Comparison of ENCODE assay signal across 36 cellular contexts in genomic region chr13:27774169-27774568, GRCh38. TPM values are rescaled to one million over a fixed set of nuclear protein-coding genes. Genes with fewer than 3 reads are reported as not detected.
A peak's percentile ranks its signal among the peaks of the same experiment; 100 is the strongest.
DNase-seq lines count a peak whose midpoint lies in the region; ATAC-seq, FAIRE-seq and TF ChIP-seq lines count a peak whose summit lies in the region.
"Had no signal": no experiment of that assay in that cellular context is flagged by ENCODE, and none has a peak within 500 bp of the region (broad histone marks: within the 10 kb centered on the region; RNA-seq: fewer than 3 reads in every experiment).

No MANE protein-coding gene starts in this region.

- H3K4me3 Mint-ChIP-seq in activated B cell treated with CpG ODN at 0.5 μM for 24 hours, result no peak overlapping the region
- H3K4me3 Mint-ChIP-seq: activated T-cell treated with anti-CD3 and anti-CD28 coated beads, Interleukin-2, amount 50 U/mL, for 24 hours; brain; stimulated activated effector memory CD8-positive, alpha-beta T cell treated with anti-CD3 and anti-CD28 coated beads, Interleukin-12 subunit alpha, Interleukin-12 subunit beta, amount 100 ng/mL, for 72 hours had no signal

- POLR2A ChIA-PET in activated B cell treated with CpG ODN at 0.5 μM for 24 hours (lab: Charles Lee) (interaction anchor here (1.0 kb wide), 1 partner anchor 427 kb away, joined by 3 read pairs; no protein-coding TSS in a partner anchor), SK-N-SH (lab: Yijun Ruan, JAX) (no interaction called here)

- no peak for TF ChIP-seq CTCF in activated B cell treated with CpG ODN at 0.5 μM for 24 hours (IDR thresholded peaks at IDR 0.05)
- no peak for TF ChIP-seq CTCF in colonic mucosa (IDR thresholded peaks at IDR 0.05)
- TF ChIP-seq CTCF in SK-N-SH (IDR thresholded peaks at IDR 0.05), result no peak

- ATAC-seq in GM19463 (IDR thresholded peaks at IDR 0.05; ENCODE audit: unreplicated experiment), result peak; percentile 41
- ATAC-seq in HG03175 (IDR thresholded peaks at IDR 0.05; ENCODE audit: unreplicated experiment), result peak; percentile 86
- ATAC-seq in activated B cell treated with CpG ODN at 0.5 μM for 24 hours (ENCODE audit: low read depth), result peak; percentile 58
- ATAC-seq in HG03108 (IDR thresholded peaks at IDR 0.05; ENCODE audit: unreplicated experiment), result no peak
- ATAC-seq: K562; left lung; right lobe of liver; Right ventricle myocardium inferior; stimulated activated effector memory CD8-positive, alpha-beta T cell treated with anti-CD3 and anti-CD28 coated beads, Interleukin-12 subunit alpha, Interleukin-12 subunit beta, amount 100 ng/mL, for 72 hours had no signal

- no peak for TF ChIP-seq EP300 in SK-N-SH (IDR thresholded peaks at IDR 0.05; ENCODE audit: borderline replicate concordance in 1 of 2, low read depth in 1 of 2, low read length in 1 of 2)

- no peak for DNase-seq in GM18507 (ENCODE audit: extremely low spot score, insufficient read length, low read depth)
- no peak for DNase-seq in activated B cell treated with CpG ODN at 0.5 μM for 24 hours
- no peak for DNase-seq in colonic mucosa
- no peak for DNase-seq in iPS-NIHi11 (ENCODE audit: low spot score)
- DNase-seq in SK-N-SH, result no peak
- DNase-seq: ACHN; activated CD4-positive, alpha-beta T cell treated with anti-CD3 and anti-CD28 coated beads for 48 hours; activated naive CD4-positive, alpha-beta T cell treated with Interleukin-2 at 50 U/mL for 16 hours; activated T-cell treated with anti-CD3 and anti-CD28 coated beads, Interleukin-2, amount 50 U/mL, for 24 hours; adrenal gland; DMS79; GF-D8; left lung; MG63; naive B cell; NCI-H1436; NCI-H446; PC-9; right lobe of liver; stimulated activated CD4-positive, alpha-beta T cell treated with anti-CD3 and anti-CD28 coated beads, Interleukin-4, amount 100 ng/mL, for 24 hours had no signal

- H3K4me1 Mint-ChIP-seq in activated B cell treated with CpG ODN at 0.5 μM for 24 hours, result peaks cover 7% of the 10 kb centered on the region
- H3K4me1 Mint-ChIP-seq: stimulated activated effector memory CD8-positive, alpha-beta T cell treated with anti-CD3 and anti-CD28 coated beads, Interleukin-12 subunit alpha, Interleukin-12 subunit beta, amount 100 ng/mL, for 72 hours had no signal

- no peaks in the 10 kb centered on the region for H3K9me2 ChIP-seq in SK-N-SH

- H3K4me3 ChIP-seq in colonic mucosa, result no peak overlapping the region
- H3K4me3 ChIP-seq in SK-N-SH (ENCODE audit: low read depth in 2 of 2, low read length in 1 of 2), result no peak overlapping the region
- H3K4me3 ChIP-seq: adrenal gland, K562, left lung, MG63, PC-9, right lobe of liver had no signal

- H3K27ac Mint-ChIP-seq in activated B cell treated with CpG ODN at 0.5 μM for 24 hours, result no peak overlapping the region
- H3K27ac Mint-ChIP-seq: activated T-cell treated with anti-CD3 and anti-CD28 coated beads, Interleukin-2, amount 50 U/mL, for 24 hours; brain; naive B cell; progenitor cell of endocrine pancreas; stimulated activated effector memory CD8-positive, alpha-beta T cell treated with anti-CD3 and anti-CD28 coated beads, Interleukin-12 subunit alpha, Interleukin-12 subunit beta, amount 100 ng/mL, for 72 hours had no signal

- H3K9ac ChIP-seq in colonic mucosa (ENCODE audit: low read depth in 2 of 2, low read length in 2 of 2), result no peak overlapping the region
- H3K9ac ChIP-seq in SK-N-SH, result no peak overlapping the region

- H3K27me3 Mint-ChIP-seq in activated B cell treated with CpG ODN at 0.5 μM for 24 hours, result peaks cover 51% of the 10 kb centered on the region

- H3K27ac ChIP-seq in colonic mucosa (no peak overlapping the region), SK-N-SH (ENCODE audit: low read depth in 2 of 2, low read length in 1 of 2) (no peak overlapping the region)
- H3K27ac ChIP-seq: adrenal gland, left lung, PC-9, right lobe of liver, VCaP had no signal

- no peaks in the 10 kb centered on the region for H3K9me3 ChIP-seq in colonic mucosa
- no peaks in the 10 kb centered on the region for H3K9me3 ChIP-seq in SK-N-SH
- H3K9me3 ChIP-seq: adrenal gland, left lung, MG63, right lobe of liver had no signal

- H3K36me3 ChIP-seq in colonic mucosa (no peaks in the 10 kb centered on the region), SK-N-SH (replicated peaks in 1 of 2; ENCODE audit: control insufficient read depth in 1 of 2, insufficient read depth in 2 of 2, low read length in 1 of 2) (no peaks in the 10 kb centered on the region)
- H3K36me3 ChIP-seq: adrenal gland, left lung, MG63, right lobe of liver had no signal

- FAIRE-seq in GM18507 (lab: Jason Lieb, UNC), result peak; percentile 58
- FAIRE-seq: endothelial cell of umbilical vein, K562 had no signal

- no peak for TF ChIP-seq RAD21 in SK-N-SH (IDR thresholded peaks at IDR 0.05; ENCODE audit: low read length)

- H3K9me3 Mint-ChIP-seq in activated B cell treated with CpG ODN at 0.5 μM for 24 hours, result no peaks in the 10 kb centered on the region
- H3K9me3 Mint-ChIP-seq: activated T-cell treated with anti-CD3 and anti-CD28 coated beads, Interleukin-2, amount 50 U/mL, for 24 hours; brain; naive B cell; stimulated activated effector memory CD8-positive, alpha-beta T cell treated with anti-CD3 and anti-CD28 coated beads, Interleukin-12 subunit alpha, Interleukin-12 subunit beta, amount 100 ng/mL, for 72 hours had no signal

- no peak overlapping the region for H3K4me2 ChIP-seq in SK-N-SH
- H3K4me2 ChIP-seq: PC-9 had no signal

- WGBS in SK-N-SH (ENCODE audit: low lambda C conversion rate), result 8% methylated on average over 8 of the region's 8 CpGs

- no peaks in the 10 kb centered on the region for H3K4me1 ChIP-seq in colonic mucosa
- H3K4me1 ChIP-seq in SK-N-SH (ENCODE audit: control insufficient read depth in 1 of 2, insufficient read depth in 2 of 2, low read depth in 1 of 2, low read length in 1 of 2), result no peaks in the 10 kb centered on the region
- H3K4me1 ChIP-seq: adrenal gland, left lung, right lobe of liver had no signal

- CTCF ChIA-PET in activated B cell treated with CpG ODN at 0.5 μM for 24 hours (lab: Charles Lee), result no interaction called here
- CTCF ChIA-PET in SK-N-SH (lab: Yijun Ruan, JAX), result interaction anchor here (1.0 to 1.9 kb wide), 3 partner anchors 9 to 243 kb away, joined by 3 to 7 read pairs (median 5); no protein-coding TSS in a partner anchor

- no peaks in the 10 kb centered on the region for H3K79me2 ChIP-seq in SK-N-SH (ENCODE audit: insufficient read depth)

- intact Hi-C loops in activated B cell treated with CpG ODN at 0.5 μM for 24 hours (cut with micrococcal nuclease), result no loop called here
- intact Hi-C loops in colonic mucosa (cut with DNase I), result no loop called here

- no peaks in the 10 kb centered on the region for H3K36me3 Mint-ChIP-seq in activated B cell treated with CpG ODN at 0.5 μM for 24 hours (ENCODE audit: low read depth)
- H3K36me3 Mint-ChIP-seq: brain; naive B cell; stimulated activated effector memory CD8-positive, alpha-beta T cell treated with anti-CD3 and anti-CD28 coated beads, Interleukin-12 subunit alpha, Interleukin-12 subunit beta, amount 100 ng/mL, for 72 hours had no signal

- H3K27me3 ChIP-seq in colonic mucosa (no peaks in the 10 kb centered on the region), SK-N-SH (ENCODE audit: insufficient read depth) (peaks cover 33% of the 10 kb centered on the region)
- H3K27me3 ChIP-seq: right lobe of liver had no signal

- no peaks in the 10 kb centered on the region for H4K20me1 ChIP-seq in SK-N-SH (ENCODE audit: insufficient read depth)

- H3F3A ChIP-seq in SK-N-SH (replicated peaks; ENCODE audit: insufficient read depth), result no peaks in the 10 kb centered on the region

- no peak overlapping the region for H2AFZ ChIP-seq in SK-N-SH (ENCODE audit: low read depth)
- H2AFZ ChIP-seq: PC-9 had no signal

TF ChIP-seq in SK-N-SH, 30 proteins besides CTCF, POLR2A, EP300 and RAD21:
- TF ChIP-seq USF2 (IDR thresholded peaks at IDR 0.05; ENCODE audit: borderline replicate concordance, low read depth, low read length) (no peak), TCF12 (IDR thresholded peaks at IDR 0.05) (no peak), FOSL2 (IDR thresholded peaks at IDR 0.05; ENCODE audit: borderline replicate concordance, low read depth) (no peak), USF1 (IDR thresholded peaks at IDR 0.05; ENCODE audit: borderline replicate concordance, low read depth) (no peak), EZH2phosphoT487 (IDR thresholded peaks at IDR 0.05; ENCODE audit: borderline replicate concordance, low read depth) (no peak), JUND (IDR thresholded peaks at IDR 0.05) (no peak), GABPA (IDR thresholded peaks at IDR 0.05; ENCODE audit: low read depth) (no peak), TAF1 (IDR thresholded peaks at IDR 0.05; ENCODE audit: borderline replicate concordance, low read depth, low read length) (no peak), RFX5 (IDR thresholded peaks at IDR 0.05; ENCODE audit: low read length) (no peak), YY1 (IDR thresholded peaks at IDR 0.05; ENCODE audit: low read depth) (no peak), SMC3 (IDR thresholded peaks at IDR 0.05; ENCODE audit: low read depth, low read length) (no peak)

RNA-seq across cellular contexts. Expression of gene GSX1, which starts 18.1 kb away (rescaled TPM):
- total RNA-seq in activated B cell treated with CpG ODN at 0.5 μM for 24 hours, result not detected in 2 replicates
- total RNA-seq in colonic mucosa, result not detected
- not detected in 2 replicates for polyA plus RNA-seq in SK-N-SH (2012; rRNA removed)
- not detected in 2 replicates for polyA plus RNA-seq in SK-N-SH (2012; cell fraction: cytosol; rRNA removed)
- not detected in 2 replicates for polyA plus RNA-seq in SK-N-SH (2012; cell fraction: nucleus; rRNA removed)
- total RNA-seq: activated CD8-positive, alpha-beta memory T cell treated with anti-CD3 and anti-CD28 coated beads for 36 hours; adrenal gland; endothelial cell of umbilical vein; fibroblast of lung; HT1080; K562; left lung; PC-9; progenitor cell of endocrine pancreas; right lobe of liver; Right ventricle myocardium inferior; T-helper 2 cell treated with Interferon-gamma antibody and Interleukin-4, amounts not matched to agents 100 ng/mL and 5 ng/mL, for 36 hours; urinary bladder had no signal
- polyA plus RNA-seq: adrenal gland, BJ, endothelial cell of umbilical vein, fibroblast of lung, K562, urinary bladder had no signal
